Comparison of ENCODE assay signal across 15 cellular contexts in the genomic region with DNA sequence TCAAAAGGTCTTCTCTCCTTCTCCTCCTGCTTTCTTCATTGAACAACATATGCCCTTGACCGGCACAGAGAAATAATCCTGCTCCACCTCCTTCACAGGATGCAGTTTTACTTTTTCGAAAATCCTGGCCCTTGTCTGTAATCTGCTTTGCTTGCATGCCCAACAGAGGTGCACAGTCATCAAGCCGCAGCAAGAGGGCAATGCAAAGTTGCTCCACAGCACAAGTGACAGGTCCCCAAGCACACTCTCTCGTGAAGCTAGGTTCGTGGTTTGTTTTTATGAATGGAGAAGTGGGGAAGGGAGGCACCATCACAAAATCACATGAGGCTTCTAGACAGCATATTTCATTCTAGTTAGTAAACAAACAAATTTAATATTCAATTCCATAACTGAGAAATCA.
DNase-seq lines count a peak whose midpoint lies in the region; ATAC-seq and TF ChIP-seq lines count a peak whose summit lies in the region.
"Had no signal": no experiment of that assay in that cellular context is flagged by ENCODE, and none has a peak within 500 bp of the region (broad histone marks: within the 10 kb centered on the region; RNA-seq: fewer than 3 reads in every experiment).

No MANE protein-coding gene starts in this region.

- ATAC-seq in GM19455 (IDR thresholded peaks at IDR 0.05; ENCODE audit: unreplicated experiment), result peak; percentile 70
- peak; percentile 48 for ATAC-seq in HG03342 (IDR thresholded peaks at IDR 0.05; ENCODE audit: unreplicated experiment)
- peak; percentile 48; the same call in 1 of the 2 replicates for ATAC-seq in WTC11
- ATAC-seq: SK-N-SH treated with all-trans-retinoic acid at 6 μM for 48 hours had no signal

- no peaks in the 10 kb centered on the region for H3K9me3 Mint-ChIP-seq in WTC11
- H3K9me3 Mint-ChIP-seq: activated CD4-positive, alpha-beta memory T cell treated with anti-CD3 and anti-CD28 coated beads for 36 hours; CD4-positive, alpha-beta T cell; stimulated activated naive CD8-positive, alpha-beta T cell treated with anti-CD3 and anti-CD28 coated beads, Interleukin-15, Interleukin-2, amounts not matched to agents 100 ng/mL and 50 ng/mL, for 24 hours had no signal

- DNase-seq in WTC11 (ENCODE audit: low spot score) (no peak), DMS79 (lab: John Stamatoyannopoulos, UW) (no peak), NCI-H2081 (lab: John Stamatoyannopoulos, UW) (no peak), NCI-H345 (lab: John Stamatoyannopoulos, UW) (no peak), amniotic stem cell (lab: John Stamatoyannopoulos, UW) (no peak)
- DNase-seq: activated CD4-positive, alpha-beta memory T cell treated with anti-CD3 and anti-CD28 coated beads for 36 hours; aorta; CD4-positive, alpha-beta T cell; naive B cell; NCI-H1048 had no signal

- TF ChIP-seq CTCF in GM12873 (IDR thresholded peaks at IDR 0.05; ENCODE audit: insufficient read depth, low read depth, low read length, missing control alignments) (peak; percentile 38), WTC11 (IDR thresholded peaks at IDR 0.05) (no peak)

- H3K4me1 Mint-ChIP-seq in WTC11, result peaks cover 13% of the 10 kb centered on the region

- POLR2A ChIA-PET in WTC11 (lab: Charles Lee), result no interaction called here

- H3K4me3 Mint-ChIP-seq in WTC11, result no peak overlapping the region
- H3K4me3 Mint-ChIP-seq: activated CD4-positive, alpha-beta memory T cell treated with anti-CD3 and anti-CD28 coated beads for 36 hours; CD4-positive, alpha-beta T cell; naive B cell; stimulated activated naive CD8-positive, alpha-beta T cell treated with anti-CD3 and anti-CD28 coated beads, Interleukin-15, Interleukin-2, amounts not matched to agents 100 ng/mL and 50 ng/mL, for 24 hours had no signal

- no peaks in the 10 kb centered on the region for H3K36me3 Mint-ChIP-seq in WTC11

- no peak overlapping the region; the same call in 1 of the 2 replicates for H3K27ac Mint-ChIP-seq in WTC11
- H3K27ac Mint-ChIP-seq: activated CD4-positive, alpha-beta memory T cell treated with anti-CD3 and anti-CD28 coated beads for 36 hours; CD4-positive, alpha-beta T cell; stimulated activated naive CD8-positive, alpha-beta T cell treated with anti-CD3 and anti-CD28 coated beads, Interleukin-15, Interleukin-2, amounts not matched to agents 100 ng/mL and 50 ng/mL, for 24 hours had no signal

- no peaks in the 10 kb centered on the region for H3K27me3 Mint-ChIP-seq in WTC11 (ENCODE audit: low read depth)
- H3K27me3 Mint-ChIP-seq: activated CD4-positive, alpha-beta memory T cell treated with anti-CD3 and anti-CD28 coated beads for 36 hours; CD4-positive, alpha-beta T cell; naive B cell; stimulated activated naive CD8-positive, alpha-beta T cell treated with anti-CD3 and anti-CD28 coated beads, Interleukin-15, Interleukin-2, amounts not matched to agents 100 ng/mL and 50 ng/mL, for 24 hours had no signal

- CTCF ChIA-PET in WTC11 (lab: Charles Lee), result interaction anchor here (0.9 to 1.6 kb wide), 3 partner anchors 8 to 80 kb away, joined by 3 read pairs; no protein-coding TSS in a partner anchor

TF ChIP-seq in WTC11, 78 proteins besides CTCF, POLR2A, EP300 and RAD21:
- no peak for TF ChIP-seq NFATC4 (CRISPR knock-in tag; IDR thresholded peaks at IDR 0.05)
- TF ChIP-seq RORB (CRISPR knock-in tag; IDR thresholded peaks at IDR 0.05), result no peak
- no peak for TF ChIP-seq SP1 (CRISPR knock-in tag; conservative IDR thresholded peaks at IDR 0.05)
- TF ChIP-seq, protein P1, sequence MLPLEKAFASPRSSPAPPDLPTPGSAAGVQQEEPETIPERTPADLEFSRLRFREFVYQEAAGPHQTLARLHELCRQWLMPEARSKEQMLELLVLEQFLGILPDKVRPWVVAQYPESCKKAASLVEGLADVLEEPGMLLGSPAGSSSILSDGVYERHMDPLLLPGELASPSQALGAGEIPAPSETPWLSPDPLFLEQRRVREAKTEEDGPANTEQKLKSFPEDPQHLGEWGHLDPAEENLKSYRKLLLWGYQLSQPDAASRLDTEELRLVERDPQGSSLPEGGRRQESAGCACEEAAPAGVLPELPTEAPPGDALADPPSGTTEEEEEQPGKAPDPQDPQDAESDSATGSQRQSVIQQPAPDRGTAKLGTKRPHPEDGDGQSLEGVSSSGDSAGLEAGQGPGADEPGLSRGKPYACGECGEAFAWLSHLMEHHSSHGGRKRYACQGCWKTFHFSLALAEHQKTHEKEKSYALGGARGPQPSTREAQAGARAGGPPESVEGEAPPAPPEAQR (CRISPR knock-in tag; IDR thresholded peaks at IDR 0.05), result no peak
- TF ChIP-seq GRHL2 (CRISPR knock-in tag; IDR thresholded peaks at IDR 0.05; ENCODE audit: insufficient replicate concordance, severe bottlenecking), result no peak
- TF ChIP-seq, protein P2, sequence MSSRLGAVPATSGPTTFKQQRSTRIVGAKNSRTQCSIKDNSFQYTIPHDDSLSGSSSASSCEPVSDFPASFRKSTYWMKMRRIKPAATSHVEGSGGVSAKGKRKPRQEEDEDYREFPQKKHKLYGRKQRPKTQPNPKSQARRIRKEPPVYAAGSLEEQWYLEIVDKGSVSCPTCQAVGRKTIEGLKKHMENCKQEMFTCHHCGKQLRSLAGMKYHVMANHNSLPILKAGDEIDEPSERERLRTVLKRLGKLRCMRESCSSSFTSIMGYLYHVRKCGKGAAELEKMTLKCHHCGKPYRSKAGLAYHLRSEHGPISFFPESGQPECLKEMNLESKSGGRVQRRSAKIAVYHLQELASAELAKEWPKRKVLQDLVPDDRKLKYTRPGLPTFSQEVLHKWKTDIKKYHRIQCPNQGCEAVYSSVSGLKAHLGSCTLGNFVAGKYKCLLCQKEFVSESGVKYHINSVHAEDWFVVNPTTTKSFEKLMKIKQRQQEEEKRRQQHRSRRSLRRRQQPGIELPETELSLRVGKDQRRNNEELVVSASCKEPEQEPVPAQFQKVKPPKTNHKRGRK (CRISPR knock-in tag; IDR thresholded peaks at IDR 0.05; ENCODE audit: borderline replicate concordance), result no peak
- no peak for TF ChIP-seq IRF2 (CRISPR knock-in tag; IDR thresholded peaks at IDR 0.05; ENCODE audit: borderline replicate concordance, low read depth)
- TF ChIP-seq PRRX2 (CRISPR knock-in tag; IDR thresholded peaks at IDR 0.05), result no peak
- TF ChIP-seq, protein P3, sequence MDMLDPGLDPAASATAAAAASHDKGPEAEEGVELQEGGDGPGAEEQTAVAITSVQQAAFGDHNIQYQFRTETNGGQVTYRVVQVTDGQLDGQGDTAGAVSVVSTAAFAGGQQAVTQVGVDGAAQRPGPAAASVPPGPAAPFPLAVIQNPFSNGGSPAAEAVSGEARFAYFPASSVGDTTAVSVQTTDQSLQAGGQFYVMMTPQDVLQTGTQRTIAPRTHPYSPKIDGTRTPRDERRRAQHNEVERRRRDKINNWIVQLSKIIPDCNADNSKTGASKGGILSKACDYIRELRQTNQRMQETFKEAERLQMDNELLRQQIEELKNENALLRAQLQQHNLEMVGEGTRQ (CRISPR knock-in tag; IDR thresholded peaks at IDR 0.05), result no peak
- TF ChIP-seq NFYB (CRISPR knock-in tag; conservative IDR thresholded peaks at IDR 0.05; ENCODE audit: low read depth), result no peak
- TF ChIP-seq, protein P4, sequence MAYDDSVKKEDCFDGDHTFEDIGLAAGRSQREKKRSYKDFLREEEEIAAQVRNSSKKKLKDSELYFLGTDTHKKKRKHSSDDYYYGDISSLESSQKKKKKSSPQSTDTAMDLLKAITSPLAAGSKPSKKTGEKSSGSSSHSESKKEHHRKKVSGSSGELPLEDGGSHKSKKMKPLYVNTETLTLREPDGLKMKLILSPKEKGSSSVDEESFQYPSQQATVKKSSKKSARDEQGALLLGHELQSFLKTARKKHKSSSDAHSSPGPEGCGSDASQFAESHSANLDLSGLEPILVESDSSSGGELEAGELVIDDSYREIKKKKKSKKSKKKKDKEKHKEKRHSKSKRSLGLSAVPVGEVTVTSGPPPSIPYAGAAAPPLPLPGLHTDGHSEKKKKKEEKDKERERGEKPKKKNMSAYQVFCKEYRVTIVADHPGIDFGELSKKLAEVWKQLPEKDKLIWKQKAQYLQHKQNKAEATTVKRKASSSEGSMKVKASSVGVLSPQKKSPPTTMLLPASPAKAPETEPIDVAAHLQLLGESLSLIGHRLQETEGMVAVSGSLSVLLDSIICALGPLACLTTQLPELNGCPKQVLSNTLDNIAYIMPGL (CRISPR knock-in tag; IDR thresholded peaks at IDR 0.05), result no peak
- TF ChIP-seq, protein P5, sequence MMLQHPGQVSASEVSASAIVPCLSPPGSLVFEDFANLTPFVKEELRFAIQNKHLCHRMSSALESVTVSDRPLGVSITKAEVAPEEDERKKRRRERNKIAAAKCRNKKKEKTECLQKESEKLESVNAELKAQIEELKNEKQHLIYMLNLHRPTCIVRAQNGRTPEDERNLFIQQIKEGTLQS (CRISPR knock-in tag; conservative IDR thresholded peaks at IDR 0.05), result no peak
- TF ChIP-seq NFE2L1 (CRISPR knock-in tag; IDR thresholded peaks at IDR 0.05), result no peak
- no peak for TF ChIP-seq ZNF416 (CRISPR knock-in tag; IDR thresholded peaks at IDR 0.05)
- TF ChIP-seq, protein P6, sequence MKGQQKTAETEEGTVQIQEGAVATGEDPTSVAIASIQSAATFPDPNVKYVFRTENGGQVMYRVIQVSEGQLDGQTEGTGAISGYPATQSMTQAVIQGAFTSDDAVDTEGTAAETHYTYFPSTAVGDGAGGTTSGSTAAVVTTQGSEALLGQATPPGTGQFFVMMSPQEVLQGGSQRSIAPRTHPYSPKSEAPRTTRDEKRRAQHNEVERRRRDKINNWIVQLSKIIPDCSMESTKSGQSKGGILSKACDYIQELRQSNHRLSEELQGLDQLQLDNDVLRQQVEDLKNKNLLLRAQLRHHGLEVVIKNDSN (CRISPR knock-in tag; IDR thresholded peaks at IDR 0.05), result no peak
- no peak for TF ChIP-seq FOXJ3 (CRISPR knock-in tag; IDR thresholded peaks at IDR 0.05; ENCODE audit: borderline replicate concordance)
